In the genomic region with DNA sequence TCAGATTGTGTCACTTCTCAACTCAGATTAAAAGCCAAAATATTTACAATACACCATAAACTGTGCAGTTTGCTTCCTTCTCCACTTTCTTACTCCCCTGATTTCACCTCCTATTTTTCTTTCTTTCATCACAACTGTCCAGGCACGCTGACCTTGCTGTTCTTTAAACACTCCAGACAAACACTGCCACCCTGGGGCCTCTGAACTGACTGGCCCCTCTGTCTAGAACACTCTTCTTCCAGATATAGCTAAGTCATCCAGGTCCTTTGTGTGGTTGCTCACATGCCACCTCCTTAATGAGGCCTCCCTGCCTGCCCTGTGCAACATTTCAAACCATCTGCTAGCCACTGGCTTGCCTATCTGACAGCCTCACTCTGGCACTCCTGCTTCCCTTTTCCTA, we compare ENCODE assay signal across 11 cellular contexts. TPM values are rescaled to one million over a fixed set of nuclear protein-coding genes. Genes with fewer than 3 reads are reported as not detected.
DNase-seq lines count a peak whose midpoint lies in the region; ATAC-seq, FAIRE-seq and TF ChIP-seq lines count a peak whose summit lies in the region.
"Had no signal": no experiment of that assay in that cellular context is flagged by ENCODE, and none has a peak within 500 bp of the region (broad histone marks: within the 10 kb centered on the region; RNA-seq: fewer than 3 reads in every experiment).

No MANE protein-coding gene starts in this region.

- TF ChIP-seq CTCF in fibroblast of lung (conservative IDR thresholded peaks at IDR 0.05 in 1 of 2, IDR thresholded peaks at IDR 0.05 in 1 of 2; ENCODE audit: low read depth in 1 of 2, low read length in 2 of 2) (no peak), esophagus muscularis mucosa (IDR thresholded peaks at IDR 0.05) (no peak)

- no peak overlapping the region for H3K4me3 Mint-ChIP-seq in activated CD4-positive, alpha-beta memory T cell treated with anti-CD3 and anti-CD28 coated beads for 36 hours

- no peaks in the 10 kb centered on the region for H3K4me1 ChIP-seq in fibroblast of lung (ENCODE audit: control insufficient read depth, extremely low read depth, insufficient read depth, low read length)
- H3K4me1 ChIP-seq in esophagus muscularis mucosa, result peaks cover 0 to 9% (median 6%) of the 10 kb centered on the region in 4 donors
- H3K4me1 ChIP-seq: tibial artery had no signal

- H3K4me3 ChIP-seq in fibroblast of lung (replicated peaks in 1 of 4; ENCODE audit: control extremely low read depth in 1 of 4, insufficient read depth in 1 of 4, low read depth in 3 of 4, low read length in 4 of 4) (no peak overlapping the region), esophagus muscularis mucosa (no peak overlapping the region)
- H3K4me3 ChIP-seq: tibial artery had no signal

- TF ChIP-seq POLR2A in esophagus muscularis mucosa (IDR thresholded peaks at IDR 0.05; ENCODE audit: low read depth), result no peak

- no peak for TF ChIP-seq EP300 in esophagus muscularis mucosa (IDR thresholded peaks at IDR 0.05)

- no peaks in the 10 kb centered on the region for H3K27me3 ChIP-seq in fibroblast of lung (ENCODE audit: control insufficient read depth, insufficient read depth, low read length)
- H3K27me3 ChIP-seq in esophagus muscularis mucosa, result no peaks in the 10 kb centered on the region
- H3K27me3 ChIP-seq: tibial artery had no signal

- no peaks in the 10 kb centered on the region for H3K79me2 ChIP-seq in fibroblast of lung (ENCODE audit: control insufficient read depth, insufficient read depth, low read length)

- no peak overlapping the region for H2AFZ ChIP-seq in fibroblast of lung (ENCODE audit: low read length)

- intact Hi-C loops in activated CD4-positive, alpha-beta memory T cell treated with anti-CD3 and anti-CD28 coated beads for 36 hours (cut with micrococcal nuclease), result no loop called here
- intact Hi-C loops in esophagus muscularis mucosa (cut with DNase I), result no loop called here

- no peak for FAIRE-seq in frontal cortex (lab: Jason Lieb, UNC)

- H4K20me1 ChIP-seq in fibroblast of lung (ENCODE audit: control insufficient read depth, extremely low read depth, insufficient read depth, low read length), result no peaks in the 10 kb centered on the region

- H3K27me3 Mint-ChIP-seq in activated CD4-positive, alpha-beta memory T cell treated with anti-CD3 and anti-CD28 coated beads for 36 hours, result no peaks in the 10 kb centered on the region

- H3K9me3 ChIP-seq in fibroblast of lung (ENCODE audit: control insufficient read depth, insufficient read depth, low read depth, low read length) (no peaks in the 10 kb centered on the region), esophagus muscularis mucosa (peaks cover 0 to 5% (median 2%) of the 10 kb centered on the region in 4 donors)

- peaks cover 17% of the 10 kb centered on the region for H3K36me3 Mint-ChIP-seq in activated CD4-positive, alpha-beta memory T cell treated with anti-CD3 and anti-CD28 coated beads for 36 hours

- ATAC-seq in HG02938 (IDR thresholded peaks at IDR 0.05; ENCODE audit: unreplicated experiment), result no peak

- no peaks in the 10 kb centered on the region for H3K4me1 Mint-ChIP-seq in activated CD4-positive, alpha-beta memory T cell treated with anti-CD3 and anti-CD28 coated beads for 36 hours (ENCODE audit: low read depth)

- POLR2A ChIA-PET in activated CD4-positive, alpha-beta memory T cell treated with anti-CD3 and anti-CD28 coated beads for 36 hours (lab: Charles Lee), result no interaction called here

- no peak overlapping the region for H3K9ac ChIP-seq in fibroblast of lung (ENCODE audit: insufficient read depth, low read length)

- H3K4me2 ChIP-seq in fibroblast of lung (ENCODE audit: extremely low read depth, insufficient read depth, low read length), result no peak overlapping the region

- no peaks in the 10 kb centered on the region for H3K36me3 ChIP-seq in fibroblast of lung (ENCODE audit: control insufficient read depth, insufficient read depth, low read length)
- H3K36me3 ChIP-seq in esophagus muscularis mucosa, result no peaks in the 10 kb centered on the region
- H3K36me3 ChIP-seq: tibial artery had no signal

- DNase-seq in Kasumi-1 (lab: John Stamatoyannopoulos, UW), result peak; percentile 84 to 90
- DNase-seq in OCI-M1 (lab: John Stamatoyannopoulos, UW), result peak; percentile 96
- DNase-seq in fibroblast of lung (ENCODE audit: low read depth in 2 of 2), result peak; percentile 27 to 32
- DNase-seq in renal cortical epithelial cell (ENCODE audit: low read depth), result peak; percentile 43
- no peak for DNase-seq in frontal cortex (ENCODE audit: low spot score in 2 of 2)
- no peak for DNase-seq in activated CD4-positive, alpha-beta memory T cell treated with anti-CD3 and anti-CD28 coated beads for 36 hours
- DNase-seq in esophagus muscularis mucosa (ENCODE audit: extremely low spot score), result no peak
- DNase-seq: aorta; stimulated activated CD4-positive, alpha-beta T cell treated with anti-CD3 and anti-CD28 coated beads, Interleukin-2, amount 100 ng/mL, for 48 hours; tibial artery had no signal

- CTCF ChIA-PET in activated CD4-positive, alpha-beta memory T cell treated with anti-CD3 and anti-CD28 coated beads for 36 hours (lab: Charles Lee), result no interaction called here

- H3K9me3 Mint-ChIP-seq in activated CD4-positive, alpha-beta memory T cell treated with anti-CD3 and anti-CD28 coated beads for 36 hours, result peaks cover 9% of the 10 kb centered on the region

- H3K27ac ChIP-seq in fibroblast of lung (ENCODE audit: insufficient read depth, low read length), result no peak overlapping the region
- no peak overlapping the region for H3K27ac ChIP-seq in esophagus muscularis mucosa (replicated peaks in 1 of 4)
- H3K27ac ChIP-seq: tibial artery had no signal

- 50% methylated on average over 1 of the region's 1 CpG for WGBS in esophagus muscularis mucosa

- H3K27ac Mint-ChIP-seq in activated CD4-positive, alpha-beta memory T cell treated with anti-CD3 and anti-CD28 coated beads for 36 hours, result no peak overlapping the region

RNA-seq across cellular contexts. Expression of gene ATG10, which starts 46.6 kb away (rescaled TPM):
- total RNA-seq in fibroblast of lung (8.7 and 8.8 TPM in 2 replicates), renal cortical epithelial cell (18.6 and 18.9 TPM in 2 replicates), frontal cortex (8.6 TPM), esophagus muscularis mucosa (1 to 10 TPM; 5.2 to 9.1 (median 7.3) TPM)
- 2.5 and 3.1 TPM in 2 replicates for polyA plus RNA-seq in fibroblast of lung
- 3.6 and 6.4 TPM in 2 replicates for polyA plus RNA-seq in fibroblast of lung (2012)
- polyA minus RNA-seq in fibroblast of lung (ENCODE audit: low replicate concordance), result not detected in 2 replicates
- 1 to 10 TPM; 8.5 to 9.7 TPM for total RNA-seq in activated CD4-positive, alpha-beta memory T cell treated with anti-CD3 and anti-CD28 coated beads for 36 hours

Comparison
In these comparisons a context has a peak if more than half of its experiments do, and no peak if none do; other contexts are left out.
1. DNase-seq: peak in Kasumi-1 (2 of 2), OCI-M1 (single experiment), fibroblast of lung (2 of 2) and renal cortical epithelial cell (single experiment); none in frontal cortex (0 of 2), activated CD4-positive, alpha-beta memory T cell treated with anti-CD3 and anti-CD28 coated beads for 36 hours (single experiment) and esophagus muscularis mucosa (single experiment).